Comparison of ENCODE assay signal across 8 cellular contexts in the genomic region with DNA sequence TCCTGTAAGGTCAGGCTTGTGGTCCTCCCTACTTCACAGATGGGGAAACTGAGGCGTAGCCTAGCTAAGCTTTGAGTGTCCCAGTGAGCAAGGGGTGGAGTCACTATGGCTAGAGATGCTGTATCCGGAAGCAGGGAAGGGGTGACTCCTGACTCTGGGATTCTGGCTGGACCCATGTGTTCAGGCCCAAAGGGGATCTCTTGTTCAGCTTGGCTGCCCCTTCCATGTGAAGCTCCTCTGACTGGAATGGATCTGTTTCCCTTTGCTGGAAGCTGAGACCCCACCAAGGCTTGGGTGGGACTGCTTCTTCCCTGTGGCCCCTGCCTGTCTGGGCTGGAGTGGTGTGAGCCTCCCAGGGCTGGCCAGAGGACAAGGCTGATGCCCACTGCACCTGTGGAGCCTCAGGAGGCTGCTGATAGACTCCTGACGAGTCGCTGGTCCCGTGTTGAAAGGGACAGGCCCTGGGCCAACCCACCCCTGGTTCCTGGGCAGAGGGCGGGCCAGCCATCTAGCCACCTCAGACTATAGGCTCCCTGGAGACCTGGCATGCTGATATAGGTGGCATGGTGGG. TPM values are rescaled to one million over a fixed set of nuclear protein-coding genes. Genes with fewer than 3 reads are reported as not detected.
A peak's percentile ranks its signal among the peaks of the same experiment; 100 is the strongest.
DNase-seq lines count a peak whose midpoint lies in the region; ATAC-seq and TF ChIP-seq lines count a peak whose summit lies in the region.

No MANE protein-coding gene starts in this region.

- DNase-seq in HFFc6 (peak; percentile 12), right cardiac atrium (peak in 2 of 3 donors; percentile 68 to 70), smooth muscle cell (lab: John Stamatoyannopoulos, UW; ENCODE audit: unreplicated experiment) (no peak), T-helper 9 cell (no peak), GM19240 (ENCODE audit: insufficient read length, low spot score) (no peak), NCI-H2227 treated with DMSO at 0.1 percent for 48 hours (lab: John Stamatoyannopoulos, UW) (no peak)
- peak; percentile 58 for DNase-seq in activated CD8-positive, alpha-beta T cell treated with anti-CD3 and anti-CD28 coated beads, Interleukin-2, amount 10 ng/mL, durations not matched to agents 7 days and 5 days

- H3K36me3 Mint-ChIP-seq in HFFc6 (ENCODE audit: low read depth): peaks cover 13% of the 10 kb centered on the region
- H3K36me3 Mint-ChIP-seq in activated CD8-positive, alpha-beta T cell treated with anti-CD3 and anti-CD28 coated beads, Interleukin-2, amount 10 ng/mL, durations not matched to agents 7 days and 5 days (ENCODE audit: low read depth): peaks cover 77% of the 10 kb centered on the region

- peaks cover 42% of the 10 kb centered on the region for H3K4me1 Mint-ChIP-seq in HFFc6 (ENCODE audit: low read depth)
- peaks cover 71% of the 10 kb centered on the region for H3K4me1 Mint-ChIP-seq in activated CD8-positive, alpha-beta T cell treated with anti-CD3 and anti-CD28 coated beads, Interleukin-2, amount 10 ng/mL, durations not matched to agents 7 days and 5 days (ENCODE audit: low read depth)

- H3K27ac ChIP-seq in right cardiac atrium (ENCODE audit: low read length): peak overlapping the region; percentile 86
- H3K27ac ChIP-seq in smooth muscle cell (ENCODE audit: low read depth): no peak overlapping the region

- H3K27me3 Mint-ChIP-seq in HFFc6 (ENCODE audit: insufficient read depth): no peaks in the 10 kb centered on the region; the same call in 1 of the 2 replicates
- H3K27me3 Mint-ChIP-seq in activated CD8-positive, alpha-beta T cell treated with anti-CD3 and anti-CD28 coated beads, Interleukin-2, amount 10 ng/mL, durations not matched to agents 7 days and 5 days (ENCODE audit: low read depth): no peaks in the 10 kb centered on the region

- no peaks in the 10 kb centered on the region for H3K79me2 ChIP-seq in smooth muscle cell (ENCODE audit: low read depth)

- no peak for TF ChIP-seq CTCF in HFFc6 (IDR thresholded peaks at IDR 0.05)
- no peak for TF ChIP-seq CTCF in smooth muscle cell (IDR thresholded peaks at IDR 0.05; ENCODE audit: borderline replicate concordance, insufficient read depth, poor library complexity, severe bottlenecking)

- intact Hi-C loops in right cardiac atrium (cut with DNase I): loop anchor here (2.0 to 10.0 kb wide), 4 partner anchors 53 to 767 kb away; partner anchors contain the start of gene MANF (in 2 of the 4)

- peak overlapping the region; percentile 73 for H3K27ac Mint-ChIP-seq in HFFc6
- peak overlapping the region; percentile 86 for H3K27ac Mint-ChIP-seq in activated CD8-positive, alpha-beta T cell treated with anti-CD3 and anti-CD28 coated beads, Interleukin-2, amount 10 ng/mL, durations not matched to agents 7 days and 5 days

- peaks cover 12% of the 10 kb centered on the region for H3K4me1 ChIP-seq in right cardiac atrium (ENCODE audit: control insufficient read depth, insufficient read depth, low read length)
- H3K4me1 ChIP-seq in smooth muscle cell (ENCODE audit: low read depth): peaks cover 12% of the 10 kb centered on the region

- no peak overlapping the region for H3K9ac ChIP-seq in smooth muscle cell (ENCODE audit: low read depth)

- H3K4me2 ChIP-seq in smooth muscle cell: peak overlapping the region; percentile 100

- WGBS in right cardiac atrium: 53% methylated on average over 6 of the region's 6 CpGs
- 80% methylated on average over 6 of the region's 6 CpGs for WGBS in smooth muscle cell (ENCODE audit: low lambda C conversion rate)

- no peaks in the 10 kb centered on the region for H4K20me1 ChIP-seq in smooth muscle cell (ENCODE audit: low read depth)

- H2AFZ ChIP-seq in smooth muscle cell (ENCODE audit: low read depth): peak overlapping the region; percentile 100

- ATAC-seq in activated CD8-positive, alpha-beta T cell treated with anti-CD3 and anti-CD28 coated beads, Interleukin-2, amount 10 ng/mL, durations not matched to agents 7 days and 5 days: no peak
- ATAC-seq in right cardiac atrium (no peak), GM18868 (IDR thresholded peaks at IDR 0.05; ENCODE audit: unreplicated experiment) (no peak)

- H3K4me3 Mint-ChIP-seq in HFFc6: peak overlapping the region; percentile 89
- H3K4me3 Mint-ChIP-seq in activated CD8-positive, alpha-beta T cell treated with anti-CD3 and anti-CD28 coated beads, Interleukin-2, amount 10 ng/mL, durations not matched to agents 7 days and 5 days: peak overlapping the region; percentile 95

- POLR2A ChIA-PET in activated CD8-positive, alpha-beta T cell treated with anti-CD3 and anti-CD28 coated beads, Interleukin-2, amount 10 ng/mL, durations not matched to agents 7 days and 5 days (lab: Charles Lee): interaction anchor here (0.8 to 22.1 kb wide), 15 partner anchors 9 to 882 kb away, joined by 3 to 1664 read pairs (median 6); partner anchors contain the start of genes C3orf18, CYB561D2, DCAF1 and HEMK1

- no peaks in the 10 kb centered on the region for H3K27me3 ChIP-seq in right cardiac atrium (ENCODE audit: control insufficient read depth, insufficient read depth)
- no peaks in the 10 kb centered on the region for H3K27me3 ChIP-seq in smooth muscle cell (ENCODE audit: low read depth)

- H3K36me3 ChIP-seq in smooth muscle cell (ENCODE audit: low read depth): no peaks in the 10 kb centered on the region

- H3K9me3 ChIP-seq in right cardiac atrium (ENCODE audit: control insufficient read depth, low read length): no peaks in the 10 kb centered on the region
- H3K9me3 ChIP-seq in smooth muscle cell (replicated peaks; ENCODE audit: low read depth): no peaks in the 10 kb centered on the region

- CTCF ChIA-PET in activated CD8-positive, alpha-beta T cell treated with anti-CD3 and anti-CD28 coated beads, Interleukin-2, amount 10 ng/mL, durations not matched to agents 7 days and 5 days (lab: Charles Lee): interaction anchor here (1.2 to 29.5 kb wide), 11 partner anchors 14 to 881 kb away, joined by 3 to 1321 read pairs (median 80); partner anchors contain the start of genes C3orf18, DCAF1, DOCK3 and HEMK1

- H3K4me3 ChIP-seq in right cardiac atrium (ENCODE audit: low read length) (peak overlapping the region; percentile 71), smooth muscle cell (peak overlapping the region; percentile 91)

- peaks cover 3% of the 10 kb centered on the region for H3F3A ChIP-seq in smooth muscle cell (ENCODE audit: low read depth)

- H3K9me3 Mint-ChIP-seq in HFFc6: no peaks in the 10 kb centered on the region
- H3K9me3 Mint-ChIP-seq in activated CD8-positive, alpha-beta T cell treated with anti-CD3 and anti-CD28 coated beads, Interleukin-2, amount 10 ng/mL, durations not matched to agents 7 days and 5 days (ENCODE audit: insufficient read depth): no peaks in the 10 kb centered on the region

RNA-seq across cellular contexts. Expression of gene MAPKAPK3, which starts 1.0 kb away (rescaled TPM):
- 10 to 100 TPM; 60.5 to 65.5 (median 62.8) TPM for total RNA-seq in HFFc6 (2021; fragmentation: NEBNext Ultra II Directional; extraction: Animal tissue kit (Norgen Biotek cat#: 25700))
- 100 to 1,000 TPM; 224 to 225 TPM for total RNA-seq in activated CD8-positive, alpha-beta T cell treated with anti-CD3 and anti-CD28 coated beads, Interleukin-2, amount 10 ng/mL, durations not matched to agents 7 days and 5 days
- total RNA-seq in right cardiac atrium (100 to 1,000 TPM; 167 to 260 (median 225) TPM), smooth muscle cell (17.1 and 20.2 TPM in 2 replicates)
- polyA plus RNA-seq in right cardiac atrium (181 TPM), smooth muscle cell (18.7 and 23.7 TPM in 2 replicates)

RNA-seq across cellular contexts. Expression of gene CISH, which starts 6.4 kb away (rescaled TPM):
- total RNA-seq in HFFc6 (2021; fragmentation: NEBNext Ultra II Directional; extraction: Animal tissue kit (Norgen Biotek cat#: 25700)): 1 to 10 TPM in 2 of 6 experiments, under 1 TPM in 4; 0.84 to 1.4 (median 0.95) TPM
- 100 to 1,000 TPM; 380 to 394 TPM for total RNA-seq in activated CD8-positive, alpha-beta T cell treated with anti-CD3 and anti-CD28 coated beads, Interleukin-2, amount 10 ng/mL, durations not matched to agents 7 days and 5 days
- total RNA-seq in right cardiac atrium: 10 to 100 TPM in 3 of 4 donors, 1 to 10 TPM in 1; 9.1 to 27.8 (median 11.2) TPM
- 8.0 TPM for polyA plus RNA-seq in right cardiac atrium
- total RNA-seq in smooth muscle cell: 1.8 and 3.0 TPM in 2 replicates
- polyA plus RNA-seq in smooth muscle cell: 12.4 and 15.9 TPM in 2 replicates

RNA-seq across cellular contexts. Expression of gene HEMK1, which starts 48.7 kb away (rescaled TPM):
- total RNA-seq in HFFc6 (2021; fragmentation: NEBNext Ultra II Directional; extraction: Animal tissue kit (Norgen Biotek cat#: 25700)): 10 to 100 TPM; 17.9 to 20.7 (median 19.2) TPM
- 10 to 100 TPM; 83.3 to 86.0 TPM for total RNA-seq in activated CD8-positive, alpha-beta T cell treated with anti-CD3 and anti-CD28 coated beads, Interleukin-2, amount 10 ng/mL, durations not matched to agents 7 days and 5 days
- total RNA-seq in right cardiac atrium (10 to 100 TPM; 14.0 to 18.3 (median 15.8) TPM), smooth muscle cell (6.5 and 15.3 TPM in 2 replicates)
- polyA plus RNA-seq in right cardiac atrium (16.6 TPM), smooth muscle cell (26.4 and 28.3 TPM in 2 replicates)

RNA-seq across cellular contexts. Expression of gene C3orf18, which starts 50.4 kb away (rescaled TPM):
- 10 to 100 TPM; 12.9 to 15.5 (median 14.2) TPM for total RNA-seq in HFFc6 (2021; fragmentation: NEBNext Ultra II Directional; extraction: Animal tissue kit (Norgen Biotek cat#: 25700))
- 10 to 100 TPM; 58.5 to 61.6 TPM for total RNA-seq in activated CD8-positive, alpha-beta T cell treated with anti-CD3 and anti-CD28 coated beads, Interleukin-2, amount 10 ng/mL, durations not matched to agents 7 days and 5 days
- total RNA-seq in right cardiac atrium (10 to 100 TPM; 27.2 to 44.2 (median 40.6) TPM), smooth muscle cell (6.6 and 8.7 TPM in 2 replicates)
- polyA plus RNA-seq in right cardiac atrium (29.5 TPM), smooth muscle cell (18.9 and 20.0 TPM in 2 replicates)

RNA-seq across cellular contexts. Expression of gene DOCK3, which starts 56.7 kb away (rescaled TPM):
- total RNA-seq in HFFc6 (2021; fragmentation: NEBNext Ultra II Directional; extraction: Animal tissue kit (Norgen Biotek cat#: 25700)): under 1 TPM; 0.14 to 0.26 (median 0.22) TPM
- total RNA-seq in activated CD8-positive, alpha-beta T cell treated with anti-CD3 and anti-CD28 coated beads, Interleukin-2, amount 10 ng/mL, durations not matched to agents 7 days and 5 days: 1 to 10 TPM; 3.2 to 3.4 TPM
- total RNA-seq in right cardiac atrium (1 to 10 TPM; 4.1 to 5.2 (median 4.6) TPM), smooth muscle cell (1.5 and 2.2 TPM in 2 replicates)
- polyA plus RNA-seq in right cardiac atrium (1.9 TPM), smooth muscle cell (0.29 and 1.4 TPM in 2 replicates)

Comparison
In these comparisons a context has a peak if more than half of its experiments do, and no peak if none do; other contexts are left out.
1. DNase-seq: peak in HFFc6 (single experiment), activated CD8-positive, alpha-beta T cell treated with anti-CD3 and anti-CD28 coated beads, Interleukin-2, amount 10 ng/mL, durations not matched to agents 7 days and 5 days (single experiment) and right cardiac atrium (2 of 3); none in smooth muscle cell (single experiment), T-helper 9 cell (single experiment), GM19240 (single experiment) and NCI-H2227 treated with DMSO at 0.1 percent for 48 hours (single experiment).
2. RNA of gene CISH, which starts 6.4 kb away (total RNA-seq): 380 to 394 TPM in activated CD8-positive, alpha-beta T cell treated with anti-CD3 and anti-CD28 coated beads, Interleukin-2, amount 10 ng/mL, durations not matched to agents 7 days and 5 days; 9.1 to 27.8 TPM in right cardiac atrium, 1.8 to 3.0 TPM in smooth muscle cell and 0.84 to 1.4 TPM in HFFc6; every median in the first group is over 10 times any median in the second.